Comparison of ENCODE assay signal across 22 cellular contexts in genomic region chr19:990119-990571, GRCh38. TPM values are rescaled to one million over a fixed set of nuclear protein-coding genes. Genes with fewer than 3 reads are reported as not detected.
A peak's percentile ranks its signal among the peaks of the same experiment; 100 is the strongest.
DNase-seq lines count a peak whose midpoint lies in the region; ATAC-seq and TF ChIP-seq lines count a peak whose summit lies in the region.
"Had no signal": no experiment of that assay in that cellular context is flagged by ENCODE, and none has a peak within 500 bp of the region (broad histone marks: within the 10 kb centered on the region; RNA-seq: fewer than 3 reads in every experiment).

No MANE protein-coding gene starts in this region.

- H3K27ac ChIP-seq in HUES6 (ENCODE audit: low read depth, low read length): no peak overlapping the region; the same call in 1 of the 2 replicates
- H3K27ac ChIP-seq in gastroesophageal sphincter: peak overlapping the region in 2 of 4 donors; percentile 7 to 38
- H3K27ac ChIP-seq in psoas muscle: no peak overlapping the region
- H3K27ac ChIP-seq: BLaER1, KMS-11, PC-9, SJCRH30 had no signal

- POLR2A ChIA-PET in WTC11 (lab: Charles Lee): interaction anchor here (0.5 kb wide), 1 partner anchor 229 kb away, joined by 6 read pairs; no protein-coding TSS in a partner anchor

- H3K27me3 Mint-ChIP-seq in WTC11 (ENCODE audit: low read depth): no peaks in the 10 kb centered on the region

- H3K9me3 ChIP-seq in HUES6 (ENCODE audit: control insufficient read depth, insufficient read depth, low read depth, low read length) (no peaks in the 10 kb centered on the region), gastroesophageal sphincter (no peaks in the 10 kb centered on the region), psoas muscle (no peaks in the 10 kb centered on the region)
- H3K9me3 ChIP-seq: BLaER1, SJCRH30 had no signal

- DNase-seq in A172 (ENCODE audit: low spot score): peak; percentile 47
- peak; percentile 13 for DNase-seq in WTC11 (ENCODE audit: low spot score)
- DNase-seq in effector CD4-positive, alpha-beta T cell: no peak
- DNase-seq in HCEC 1CT: no peak
- DNase-seq in stimulated activated CD4-positive, alpha-beta T cell treated with anti-CD3 and anti-CD28 coated beads, Interleukin-2, amount 100 ng/mL, for 24 hours: no peak
- no peak for DNase-seq in psoas muscle
- DNase-seq: Calu3, GOT3, HFFc6, NCI-H1417, NCI-H187, NCI-H2107, NCI-H510A treated with DMSO at 0.1 percent for 48 hours, PC-9, SJCRH30 had no signal

- H3K36me3 ChIP-seq in HUES6 (ENCODE audit: control insufficient read depth, insufficient read depth, low read length) (peaks cover 49% of the 10 kb centered on the region), gastroesophageal sphincter (peaks cover 0 to 85% of the 10 kb centered on the region in 2 donors), psoas muscle (ENCODE audit: insufficient read depth in 1 of 2, low read depth in 1 of 2) (peaks cover 3 to 61% of the 10 kb centered on the region in 2 donors)

- TF ChIP-seq CTCF in WTC11 (IDR thresholded peaks at IDR 0.05) (no peak), gastroesophageal sphincter (IDR thresholded peaks at IDR 0.05) (no peak), psoas muscle (IDR thresholded peaks at IDR 0.05) (no peak)

- ATAC-seq in WTC11 (no peak), gastroesophageal sphincter (peak; percentile 12), psoas muscle (no peak)
- ATAC-seq: CD8-positive, alpha-beta T cell; HepG2 had no signal

- TF ChIP-seq POLR2A in gastroesophageal sphincter (IDR thresholded peaks at IDR 0.05): no peak

- intact Hi-C loops in psoas muscle (cut with DNase I): no loop called here

- peaks cover under 1% of the 10 kb centered on the region; the same call in 1 of the 2 replicates for H3K4me1 Mint-ChIP-seq in WTC11

- 0% methylated on average over 1 of the region's 27 CpGs; no CpG with 5 or more reads in 1 of the 2 donors for WGBS in gastroesophageal sphincter (ENCODE audit: low coverage in 1 of 2), 2 donors
- WGBS in psoas muscle, 3 donors: 69 to 78% (median 74%) methylated on average over 26 to 27 of the region's 27 CpGs

- H3K9me3 Mint-ChIP-seq in WTC11: no peaks in the 10 kb centered on the region
- H3K9me3 Mint-ChIP-seq: CD8-positive, alpha-beta T cell; HFFc6 had no signal

- no peak overlapping the region for H3K27ac Mint-ChIP-seq in WTC11
- H3K27ac Mint-ChIP-seq: CD8-positive, alpha-beta T cell; HFFc6 had no signal

- H3K4me3 Mint-ChIP-seq in WTC11: no peak overlapping the region
- H3K4me3 Mint-ChIP-seq: CD8-positive, alpha-beta T cell; HFFc6 had no signal

- CTCF ChIA-PET in WTC11 (lab: Charles Lee): interaction anchor here (1.4 kb wide), 1 partner anchor 19 kb away, joined by 3 read pairs; no protein-coding TSS in a partner anchor

- peaks cover 20% of the 10 kb centered on the region for H3K4me1 ChIP-seq in HUES6 (ENCODE audit: control insufficient read depth, insufficient read depth, low read length)
- peaks cover 0 to 21% (median under 1%) of the 10 kb centered on the region in 3 donors for H3K4me1 ChIP-seq in gastroesophageal sphincter
- H3K4me1 ChIP-seq in psoas muscle: no peaks in the 10 kb centered on the region

- H3K36me3 Mint-ChIP-seq in WTC11: peaks cover 18% of the 10 kb centered on the region

- no peak for TF ChIP-seq EP300 in gastroesophageal sphincter (IDR thresholded peaks at IDR 0.05)

- peak overlapping the region; percentile 16 for H3K9ac ChIP-seq in HUES6 (ENCODE audit: low read length)
- H3K9ac ChIP-seq: BLaER1, KMS-11 had no signal

- H3K27me3 ChIP-seq in HUES6 (ENCODE audit: control insufficient read depth, insufficient read depth, low read length) (no peaks in the 10 kb centered on the region), gastroesophageal sphincter (peaks cover 16% of the 10 kb centered on the region), psoas muscle (ENCODE audit: insufficient read depth in 3 of 3, low read length in 2 of 3) (no peaks in the 10 kb centered on the region)
- H3K27me3 ChIP-seq: SJCRH30 had no signal

- peak overlapping the region; percentile 14; the same call in 1 of the 2 replicates for H3K4me3 ChIP-seq in HUES6 (ENCODE audit: low read depth, low read length)
- H3K4me3 ChIP-seq in gastroesophageal sphincter: no peak overlapping the region
- no peak overlapping the region for H3K4me3 ChIP-seq in psoas muscle
- H3K4me3 ChIP-seq: BLaER1, PC-9, SJCRH30 had no signal

TF ChIP-seq in WTC11, 78 proteins besides CTCF, POLR2A, EP300 and RAD21:
- TF ChIP-seq MYBL2 (CRISPR knock-in tag; IDR thresholded peaks at IDR 0.05) (no peak), EMX1 (CRISPR knock-in tag; IDR thresholded peaks at IDR 0.05) (no peak), ZNF512 (CRISPR knock-in tag; IDR thresholded peaks at IDR 0.05; ENCODE audit: borderline replicate concordance) (no peak), FOXJ3 (CRISPR knock-in tag; IDR thresholded peaks at IDR 0.05; ENCODE audit: borderline replicate concordance) (no peak), SMAD3 (CRISPR knock-in tag; IDR thresholded peaks at IDR 0.05; ENCODE audit: borderline replicate concordance) (no peak), GRHL2 (CRISPR knock-in tag; IDR thresholded peaks at IDR 0.05; ENCODE audit: insufficient replicate concordance, severe bottlenecking) (no peak), IRF2 (CRISPR knock-in tag; IDR thresholded peaks at IDR 0.05; ENCODE audit: borderline replicate concordance, low read depth) (no peak)
- TF ChIP-seq, protein P1, sequence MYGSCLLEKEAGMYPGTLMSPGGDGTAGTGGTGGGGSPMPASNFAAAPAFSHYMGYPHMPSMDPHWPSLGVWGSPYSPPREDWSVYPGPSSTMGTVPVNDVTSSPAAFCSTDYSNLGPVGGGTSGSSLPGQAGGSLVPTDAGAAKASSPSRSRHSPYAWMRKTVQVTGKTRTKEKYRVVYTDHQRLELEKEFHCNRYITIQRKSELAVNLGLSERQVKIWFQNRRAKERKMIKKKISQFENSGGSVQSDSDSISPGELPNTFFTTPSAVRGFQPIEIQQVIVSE (CRISPR knock-in tag; IDR thresholded peaks at IDR 0.05; ENCODE audit: borderline replicate concordance): no peak
- TF ChIP-seq, protein P2, sequence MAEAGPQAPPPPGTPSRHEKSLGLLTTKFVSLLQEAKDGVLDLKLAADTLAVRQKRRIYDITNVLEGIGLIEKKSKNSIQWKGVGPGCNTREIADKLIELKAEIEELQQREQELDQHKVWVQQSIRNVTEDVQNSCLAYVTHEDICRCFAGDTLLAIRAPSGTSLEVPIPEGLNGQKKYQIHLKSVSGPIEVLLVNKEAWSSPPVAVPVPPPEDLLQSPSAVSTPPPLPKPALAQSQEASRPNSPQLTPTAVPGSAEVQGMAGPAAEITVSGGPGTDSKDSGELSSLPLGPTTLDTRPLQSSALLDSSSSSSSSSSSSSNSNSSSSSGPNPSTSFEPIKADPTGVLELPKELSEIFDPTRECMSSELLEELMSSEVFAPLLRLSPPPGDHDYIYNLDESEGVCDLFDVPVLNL (CRISPR knock-in tag; IDR thresholded peaks at IDR 0.05; ENCODE audit: borderline replicate concordance, low read depth): no peak
TF ChIP-seq in WTC11: peak in this region for 0.

RNA-seq across cellular contexts. Expression of gene WDR18, which starts 6.0 kb away (rescaled TPM):
- 41.8 and 42.6 TPM in 2 replicates for total RNA-seq in A172 (2014; rRNA removed; shearing (Covaris generic))
- total RNA-seq in WTC11 (2021): 140 to 147 TPM (median 146 TPM) in 3 replicates
- total RNA-seq in gastroesophageal sphincter: 10 to 100 TPM in 3 of 4 donors, 1 to 10 TPM in 1; 7.2 to 43.9 (median 20.1) TPM
- 10 to 100 TPM; 17.4 to 28.0 (median 20.3) TPM for total RNA-seq in psoas muscle
- 10 to 100 TPM; 30.8 to 77.9 (median 39.0) TPM for polyA plus RNA-seq in psoas muscle

RNA-seq across cellular contexts. Expression of gene GRIN3B, which starts 10.1 kb away (rescaled TPM):
- 0.38 TPM in 1 of 2 replicates, not detected in the other for total RNA-seq in A172 (2014; rRNA removed; shearing (Covaris generic))
- 1.9 to 2.5 TPM (median 2.4 TPM) in 3 replicates for total RNA-seq in WTC11 (2021)
- total RNA-seq in gastroesophageal sphincter: not detected
- under 1 TPM in 1 of 4 donors, not detected in 3; 0.16 TPM for total RNA-seq in psoas muscle
- polyA plus RNA-seq in psoas muscle: under 1 TPM in 1 of 3 donors, not detected in 2; 0.01 TPM
- total RNA-seq: A673, Calu3, SJCRH30 had no signal

RNA-seq across cellular contexts. Expression of gene TMEM259, which starts 30.8 kb away (rescaled TPM):
- total RNA-seq in A172 (2014; rRNA removed; shearing (Covaris generic)): 104 and 131 TPM in 2 replicates
- total RNA-seq in WTC11 (2021) (176 to 202 TPM (median 191 TPM) in 3 replicates), gastroesophageal sphincter (100 to 1,000 TPM; 146 to 179 (median 154) TPM), psoas muscle (100 to 1,000 TPM in 1 of 4 donors, 10 to 100 TPM in 3; 67.1 to 128 (median 87.4) TPM)
- 100 to 1,000 TPM in 1 of 3 donors, 10 to 100 TPM in 2; 80.6 to 133 (median 89.9) TPM for polyA plus RNA-seq in psoas muscle

RNA-seq across cellular contexts. Expression of gene RNU6-2, which starts 31.2 kb away (rescaled TPM):
- total RNA-seq in A172 (2014; rRNA removed; shearing (Covaris generic)): not detected in 2 replicates
- total RNA-seq in WTC11 (2021): not detected in 3 replicates
- not detected for total RNA-seq in gastroesophageal sphincter
- not detected for total RNA-seq in psoas muscle
- not detected for polyA plus RNA-seq in psoas muscle
- total RNA-seq: A673; Calu3; CD8-positive, alpha-beta T cell; HFFc6; PC-9; SJCRH30 had no signal
- polyA plus RNA-seq: HepG2 had no signal

RNA-seq across cellular contexts. Expression of gene CNN2, which starts 36.3 kb away (rescaled TPM):
- 219 and 243 TPM in 2 replicates for total RNA-seq in A172 (2014; rRNA removed; shearing (Covaris generic))
- total RNA-seq in WTC11 (2021) (387 to 391 TPM (median 390 TPM) in 3 replicates), gastroesophageal sphincter (100 to 1,000 TPM in 1 of 4 donors, 10 to 100 TPM in 3; 52.9 to 103 (median 75.2) TPM), psoas muscle (1 to 10 TPM; 3.0 to 9.5 (median 8.5) TPM)
- 1 to 10 TPM; 1.7 to 6.3 (median 2.3) TPM for polyA plus RNA-seq in psoas muscle

Comparison
In these comparisons a context has a peak if more than half of its experiments do, and no peak if none do; other contexts are left out.
1. DNase-seq: peak in A172 (single experiment) and WTC11 (single experiment); none in effector CD4-positive, alpha-beta T cell (single experiment), HCEC 1CT (single experiment), stimulated activated CD4-positive, alpha-beta T cell treated with anti-CD3 and anti-CD28 coated beads, Interleukin-2, amount 100 ng/mL, for 24 hours (0 of 2) and psoas muscle (0 of 2).